Comparison of ENCODE assay signal across 8 cellular contexts in genomic region chr4:71062436-71062835, GRCh38.
"Had no signal": no experiment of that assay in that cellular context is flagged by ENCODE, and none has a peak within 500 bp of the region (broad histone marks: within the 10 kb centered on the region; RNA-seq: fewer than 3 reads in every experiment).

No MANE protein-coding gene starts in this region.

- H3K9ac ChIP-seq: GM23248 had no signal

- H3K4me1 ChIP-seq: HAP-1 had no signal

- H3K27ac ChIP-seq: GM23248 had no signal

- H3K36me3 ChIP-seq: HAP-1 had no signal

- H3K27ac Mint-ChIP-seq: GM23338, H9, HFFc6 had no signal

- H2AFZ ChIP-seq: GM23248, GM23338 had no signal

- H3K4me3 Mint-ChIP-seq: GM23338, H9, HFFc6 had no signal

- DNase-seq: GM23248, GOT3, H7, H9, HCEC 1CT, HFFc6 had no signal

- H3K9me3 Mint-ChIP-seq: GM23338, HFFc6 had no signal

- H3K4me3 ChIP-seq: GM23248, GM23338, HAP-1 had no signal

- H3K9me3 ChIP-seq: HAP-1 had no signal

- H3K4me2 ChIP-seq: GM23338 had no signal
